In the genomic region with DNA sequence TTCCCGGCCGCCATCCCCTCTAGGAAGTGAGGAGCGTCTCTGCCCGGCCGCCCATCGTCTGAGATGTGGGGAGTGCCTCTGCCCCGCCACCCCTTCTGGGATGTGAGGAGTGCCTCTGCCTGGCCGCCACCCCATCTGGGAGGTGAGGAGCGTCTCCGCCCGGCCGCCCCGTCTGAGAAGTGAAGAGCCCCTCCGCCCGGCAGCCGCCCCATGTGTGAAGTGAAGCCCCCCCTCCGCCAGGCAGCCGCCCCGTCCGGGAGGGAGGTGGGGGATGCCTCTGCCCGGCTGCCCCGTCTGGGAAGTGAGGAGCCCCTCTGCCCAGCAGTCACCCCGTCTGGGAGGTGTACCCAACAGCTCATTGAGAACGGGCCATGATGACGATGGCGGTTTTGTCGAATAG, we compare ENCODE assay signal across 4 cellular contexts.
DNase-seq lines count a peak whose midpoint lies in the region; ATAC-seq, FAIRE-seq and TF ChIP-seq lines count a peak whose summit lies in the region.
"Not testable (repeated sequence)": the region's sequence is repeated elsewhere in the genome, so short reads cannot be mapped to it uniquely, and the experiment has no call there.

No MANE protein-coding gene starts in this region.

- intact Hi-C loops in right cardiac atrium (cut with DNase I); kidney (cut with DNase I); sigmoid colon (cut with DNase I): not testable (repeated sequence)

- DNase-seq in activated gamma-delta T cell (lab: John Stamatoyannopoulos, UW), result peak; percentile 13
- DNase-seq in right cardiac atrium, result peak in 2 of 3 donors; percentile 46 to 65
- DNase-seq in kidney, result peak; percentile 72
- DNase-seq in sigmoid colon, result peak; percentile 66

- TF ChIP-seq POLR2A in sigmoid colon (IDR thresholded peaks at IDR 0.05), result not testable (repeated sequence)

- not testable (repeated sequence) for H3K9me3 ChIP-seq in right cardiac atrium (ENCODE audit: control insufficient read depth, low read length); kidney (ENCODE audit: control insufficient read depth in 1 of 2, low read length in 2 of 2); sigmoid colon

- 96% methylated on average over 27 of the region's 27 CpGs for whole genome bisulfite sequencing in right cardiac atrium
- WGBS in sigmoid colon, 2 donors, result 96% methylated on average over 27 of the region's 27 CpGs

- H3K4me1 ChIP-seq in right cardiac atrium (ENCODE audit: control insufficient read depth, insufficient read depth, low read length) (peaks cover 11% of the 10 kb centered on the region), kidney (ENCODE audit: control insufficient read depth in 1 of 2, insufficient read depth in 1 of 2, low read depth in 1 of 2, low read length in 2 of 2) (peaks cover 7 to 19% of the 10 kb centered on the region in 2 donors), sigmoid colon (peaks cover 0 to 31% (median 24%) of the 10 kb centered on the region in 4 donors)

- not testable (repeated sequence) for H3K27ac ChIP-seq in right cardiac atrium (ENCODE audit: low read length); kidney (ENCODE audit: low read depth in 2 of 2, low read length in 2 of 2); sigmoid colon

- not testable (repeated sequence) for H3K36me3 ChIP-seq in kidney (ENCODE audit: control insufficient read depth in 1 of 2, insufficient read depth in 2 of 2, low read length in 2 of 2); sigmoid colon

- ATAC-seq in right cardiac atrium, result not testable (repeated sequence)

- TF ChIP-seq CTCF in kidney (IDR thresholded peaks at IDR 0.05; ENCODE audit: borderline replicate concordance, extremely low read depth, insufficient read depth); sigmoid colon (IDR thresholded peaks at IDR 0.05): not testable (repeated sequence)

- H3K27me3 ChIP-seq in right cardiac atrium (ENCODE audit: control insufficient read depth, insufficient read depth); sigmoid colon: not testable (repeated sequence)

- not testable (repeated sequence) for H3K9ac ChIP-seq in kidney (ENCODE audit: low read length in 2 of 2)

- not testable (repeated sequence) for TF ChIP-seq EP300 in sigmoid colon (IDR thresholded peaks at IDR 0.05)

- not testable (repeated sequence) for H3K4me3 ChIP-seq in right cardiac atrium (ENCODE audit: low read length); kidney (ENCODE audit: low read length in 2 of 2); sigmoid colon

- not testable (repeated sequence) for FAIRE-seq in kidney (lab: Jason Lieb, UNC)

Comparison
In these comparisons a context has a peak if more than half of its experiments do, and no peak if none do; other contexts are left out.
1. DNase-seq: peak in every context shown above with its lines; median percentile 72 in kidney; 66 in sigmoid colon; 56 in right cardiac atrium; 13 in activated gamma-delta T cell.